ENCODE assay signal across 8 cellular contexts in the genomic region with DNA sequence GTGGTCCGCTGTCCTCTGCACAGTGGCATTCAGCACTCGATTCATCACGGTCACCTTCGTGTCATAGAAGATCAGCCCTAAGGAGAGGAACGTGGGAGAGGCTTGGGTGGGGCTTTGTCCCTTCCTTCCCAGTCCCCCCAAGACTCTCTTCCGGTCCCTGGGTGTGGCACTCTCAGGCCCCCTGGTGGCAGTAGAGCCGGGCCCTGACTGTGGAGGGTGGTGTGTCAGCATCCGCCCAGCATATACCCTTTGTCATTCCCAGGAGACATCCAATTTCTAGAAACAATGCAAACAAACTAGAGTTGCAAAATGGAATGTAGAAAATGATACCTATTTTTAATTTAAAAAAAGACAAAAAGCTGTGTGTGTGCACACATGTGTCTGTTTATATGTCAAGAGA. TPM values are rescaled to one million over a fixed set of nuclear protein-coding genes. Genes with fewer than 3 reads are reported as not detected.
DNase-seq lines count a peak whose midpoint lies in the region; ATAC-seq, FAIRE-seq and TF ChIP-seq lines count a peak whose summit lies in the region.

No MANE protein-coding gene starts in this region.

- peak; percentile 65 for DNase-seq in activated CD8-positive, alpha-beta memory T cell treated with anti-CD3 and anti-CD28 coated beads for 24 hours
- DNase-seq in activated CD8-positive, alpha-beta memory T cell treated with anti-CD3 and anti-CD28 coated beads, Interleukin-2, amount 50 U/mL, for 48 hours: no peak
- DNase-seq in T-helper 17 cell (no peak), endothelial cell (ENCODE audit: low spot score) (peak; percentile 36), caudate nucleus (lab: John Stamatoyannopoulos, UW) (no peak), frontal cortex (ENCODE audit: low spot score in 2 of 2) (no peak)
- DNase-seq in stimulated activated CD4-positive, alpha-beta T cell treated with anti-CD3 and anti-CD28 coated beads, Interleukin-4, amount 100 ng/mL, for 1 hour: peak; percentile 32

- H3K9me3 Mint-ChIP-seq in endothelial cell (ENCODE audit: unreplicated experiment): no peaks in the 10 kb centered on the region

- H3K4me3 Mint-ChIP-seq in T-helper 17 cell (no peak overlapping the region), endothelial cell (ENCODE audit: unreplicated experiment) (peak overlapping the region; percentile 42)

- peak; percentile 60 for ATAC-seq in T-helper 17 cell
- no peak for ATAC-seq in HG03175 (IDR thresholded peaks at IDR 0.05; ENCODE audit: unreplicated experiment)

- H3K36me3 Mint-ChIP-seq in T-helper 17 cell (ENCODE audit: low read depth) (no peaks in the 10 kb centered on the region), endothelial cell (ENCODE audit: low read depth, unreplicated experiment) (peaks cover 23% of the 10 kb centered on the region)

- no peaks in the 10 kb centered on the region for H3K9me3 ChIP-seq in T-helper 17 cell (ENCODE audit: control insufficient read depth, low read length, poor library complexity, severe bottlenecking)

- TF ChIP-seq CTCF in endothelial cell (IDR thresholded peaks at IDR 0.05; ENCODE audit: unreplicated experiment): peak; percentile 17

- H3K27ac ChIP-seq in caudate nucleus (ENCODE audit: low read depth, low read length): no peak overlapping the region

- no peak for FAIRE-seq in frontal cortex (lab: Jason Lieb, UNC)

- H3K27me3 Mint-ChIP-seq in T-helper 17 cell: no peaks in the 10 kb centered on the region
- H3K27me3 Mint-ChIP-seq in endothelial cell (ENCODE audit: unreplicated experiment): peaks cover 15% of the 10 kb centered on the region

- H3K27ac Mint-ChIP-seq in T-helper 17 cell: peak overlapping the region; percentile 92
- peak overlapping the region; percentile 30 for H3K27ac Mint-ChIP-seq in endothelial cell (ENCODE audit: unreplicated experiment)

- H3K4me1 Mint-ChIP-seq in T-helper 17 cell (no peaks in the 10 kb centered on the region), endothelial cell (ENCODE audit: unreplicated experiment) (no peaks in the 10 kb centered on the region)

RNA-seq across cellular contexts. Expression of gene TRAFD1, which starts 45.0 kb away (rescaled TPM):
- total RNA-seq in T-helper 17 cell: 10 to 100 TPM; 24.3 to 26.2 TPM
- 38.8 TPM for total RNA-seq in endothelial cell (ENCODE audit: unreplicated experiment)
- total RNA-seq in frontal cortex: 53.4 TPM

Comparison
In these comparisons a context has a peak if more than half of its experiments do, and no peak if none do; other contexts are left out.
1. DNase-seq: peak in activated CD8-positive, alpha-beta memory T cell treated with anti-CD3 and anti-CD28 coated beads for 24 hours (single experiment), endothelial cell (single experiment) and stimulated activated CD4-positive, alpha-beta T cell treated with anti-CD3 and anti-CD28 coated beads, Interleukin-4, amount 100 ng/mL, for 1 hour (single experiment); none in activated CD8-positive, alpha-beta memory T cell treated with anti-CD3 and anti-CD28 coated beads, Interleukin-2, amount 50 U/mL, for 48 hours (single experiment), T-helper 17 cell (0 of 3), caudate nucleus (0 of 61) and frontal cortex (0 of 2).